8 cellular contexts compared by ENCODE assay signal in genomic region chr12:118979763-118980406, GRCh38. TPM values are rescaled to one million over a fixed set of nuclear protein-coding genes. Genes with fewer than 3 reads are reported as not detected.
A peak's percentile ranks its signal among the peaks of the same experiment; 100 is the strongest.
DNase-seq lines count a peak whose midpoint lies in the region; ATAC-seq and TF ChIP-seq lines count a peak whose summit lies in the region.
"Had no signal": no experiment of that assay in that cellular context is flagged by ENCODE, and none has a peak within 500 bp of the region (broad histone marks: within the 10 kb centered on the region; RNA-seq: fewer than 3 reads in every experiment).

No MANE protein-coding gene starts in this region.

- H3K9me3 ChIP-seq in body of pancreas (no peaks in the 10 kb centered on the region), suprapubic skin (no peaks in the 10 kb centered on the region)

- TF ChIP-seq CTCF in body of pancreas (IDR thresholded peaks at IDR 0.05) (peak; percentile 37 to 76 (median 66)), suprapubic skin (IDR thresholded peaks at IDR 0.05) (peak; percentile 19 to 66)

- H3K4me1 ChIP-seq in body of pancreas (peaks cover 14% of the 10 kb centered on the region), suprapubic skin (peaks cover 11% of the 10 kb centered on the region)

- TF ChIP-seq POLR2A in body of pancreas (IDR thresholded peaks at IDR 0.05) (no peak), suprapubic skin (IDR thresholded peaks at IDR 0.05) (no peak)

- no peak for TF ChIP-seq EP300 in suprapubic skin (IDR thresholded peaks at IDR 0.05)

- intact Hi-C loops in body of pancreas (cut with DNase I): no loop called here

- H3K27ac ChIP-seq in body of pancreas (no peak overlapping the region), suprapubic skin (no peak overlapping the region)

- H3K36me3 ChIP-seq in body of pancreas (replicated peaks in 1 of 2; ENCODE audit: insufficient read depth in 1 of 2, low read depth in 2 of 2): no peaks in the 10 kb centered on the region
- no peaks in the 10 kb centered on the region for H3K36me3 ChIP-seq in suprapubic skin

- DNase-seq in GDM1 (lab: John Stamatoyannopoulos, UW) (peak; percentile 41), NCI-H524 treated with DMSO at 0.1 percent for 48 hours (lab: John Stamatoyannopoulos, UW) (peak; percentile 45), body of pancreas (peak; percentile 51 to 55 (median 52)), iris pigment epithelial cell (ENCODE audit: low read depth) (peak; percentile 42), suprapubic skin (ENCODE audit: low spot score in 2 of 2) (no peak)
- DNase-seq: activated naive CD8-positive, alpha-beta T cell treated with anti-CD3 and anti-CD28 coated beads, Interleukin-2, amount 10 ng/mL, durations not matched to agents 7 days and 5 days had no signal

- H3K4me3 ChIP-seq in body of pancreas (no peak overlapping the region), suprapubic skin (no peak overlapping the region)

- ATAC-seq in HG03432 (IDR thresholded peaks at IDR 0.05; ENCODE audit: unreplicated experiment) (peak; percentile 48), body of pancreas (no peak), HG02884 (IDR thresholded peaks at IDR 0.05; ENCODE audit: unreplicated experiment) (no peak)

- 2 to 4% methylated on average over 17 of the region's 17 CpGs for WGBS in body of pancreas, 2 donors
- WGBS in suprapubic skin: 2% methylated on average over 17 of the region's 17 CpGs

- H3K27me3 ChIP-seq in body of pancreas (peaks cover 0 to 22% of the 10 kb centered on the region in 2 donors), suprapubic skin (peaks cover 60% of the 10 kb centered on the region)

RNA-seq across cellular contexts. Expression of gene SRRM4, which starts 1.5 kb away (rescaled TPM):
- not detected for total RNA-seq in body of pancreas
- not detected for total RNA-seq in suprapubic skin
- total RNA-seq: activated naive CD8-positive, alpha-beta T cell treated with anti-CD3 and anti-CD28 coated beads, Interleukin-2, amount 10 ng/mL, durations not matched to agents 7 days and 5 days had no signal

Comparison
In these comparisons a context has a peak if more than half of its experiments do, and no peak if none do; other contexts are left out.
1. DNase-seq: peak in GDM1 (single experiment), NCI-H524 treated with DMSO at 0.1 percent for 48 hours (single experiment), body of pancreas (4 of 4) and iris pigment epithelial cell (single experiment); none in suprapubic skin (0 of 2).